In the genomic region with DNA sequence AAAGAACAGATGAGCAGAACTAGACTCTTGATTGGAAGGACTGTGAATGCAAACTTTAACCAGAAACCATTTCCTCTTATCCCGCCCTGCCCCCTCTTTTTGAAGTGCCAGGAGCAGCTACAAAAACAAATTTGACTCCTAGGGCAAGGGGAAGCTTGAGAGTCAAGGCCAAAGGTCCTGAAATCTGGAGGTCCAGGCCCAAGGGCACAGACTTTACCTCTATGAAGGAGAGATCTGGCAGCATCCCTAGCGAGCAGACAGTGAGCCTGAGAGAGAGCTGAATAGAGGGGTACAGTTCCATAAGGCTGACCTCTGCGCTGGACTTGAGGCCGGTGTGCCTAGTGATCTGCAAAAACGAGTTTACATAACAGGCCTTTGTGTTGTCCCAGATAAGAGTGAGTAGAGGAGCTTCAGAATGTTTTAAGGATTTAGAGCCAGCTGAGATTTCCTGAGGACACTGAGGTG, we compare ENCODE assay signal across 10 cellular contexts. TPM values are rescaled to one million over a fixed set of nuclear protein-coding genes. Genes with fewer than 3 reads are reported as not detected.
DNase-seq lines count a peak whose midpoint lies in the region; ATAC-seq and TF ChIP-seq lines count a peak whose summit lies in the region.
"Had no signal": no experiment of that assay in that cellular context is flagged by ENCODE, and none has a peak within 500 bp of the region (broad histone marks: within the 10 kb centered on the region; RNA-seq: fewer than 3 reads in every experiment).

No MANE protein-coding gene starts in this region.

- POLR2A ChIA-PET in CD8-positive, alpha-beta memory T cell (lab: Charles Lee): interaction anchor here (0.5 to 1.1 kb wide), 2 partner anchors 45 to 143 kb away, joined by 3 read pairs; no protein-coding TSS in a partner anchor

- no peaks in the 10 kb centered on the region for H3K9me3 Mint-ChIP-seq in CD8-positive, alpha-beta memory T cell
- no peaks in the 10 kb centered on the region for H3K9me3 Mint-ChIP-seq in activated naive CD8-positive, alpha-beta T cell treated with anti-CD3 and anti-CD28 coated beads, Interleukin-2, amount 50 U/mL, for 24 hours
- H3K9me3 Mint-ChIP-seq in natural killer cell: no peaks in the 10 kb centered on the region

- no peaks in the 10 kb centered on the region for H3K27me3 ChIP-seq in CD8-positive, alpha-beta memory T cell (ENCODE audit: insufficient read depth, low read length, poor library complexity, severe bottlenecking)

- H3K27ac ChIP-seq in CD8-positive, alpha-beta memory T cell (ENCODE audit: low read depth, low read length): no peak overlapping the region

- peak overlapping the region; percentile 58 for H3K4me3 ChIP-seq in CD8-positive, alpha-beta memory T cell (ENCODE audit: low read length)
- peak overlapping the region; percentile 37 for H3K4me3 ChIP-seq in Jurkat, Clone E6-1 (ENCODE audit: low read length)

- H3K27me3 Mint-ChIP-seq in CD8-positive, alpha-beta memory T cell: no peaks in the 10 kb centered on the region
- H3K27me3 Mint-ChIP-seq in activated naive CD8-positive, alpha-beta T cell treated with anti-CD3 and anti-CD28 coated beads, Interleukin-2, amount 50 U/mL, for 24 hours: no peaks in the 10 kb centered on the region
- no peaks in the 10 kb centered on the region for H3K27me3 Mint-ChIP-seq in natural killer cell (ENCODE audit: low read depth in 2 of 2)

- CTCF ChIA-PET in CD8-positive, alpha-beta memory T cell (lab: Charles Lee): interaction anchor here (1.3 to 10.1 kb wide), 3 partner anchors 45 to 100 kb away, joined by 3 to 77 read pairs (median 5); no protein-coding TSS in a partner anchor

- peaks cover 12% of the 10 kb centered on the region for H3K36me3 ChIP-seq in CD8-positive, alpha-beta memory T cell (ENCODE audit: insufficient read depth, low read length)

- peaks cover 75% of the 10 kb centered on the region for H3K4me1 ChIP-seq in CD8-positive, alpha-beta memory T cell (ENCODE audit: insufficient read depth, low read length)

- peaks cover 0 to 68% (median 7%) of the 10 kb centered on the region in 3 donors for H3K36me3 Mint-ChIP-seq in CD8-positive, alpha-beta memory T cell
- H3K36me3 Mint-ChIP-seq in activated naive CD8-positive, alpha-beta T cell treated with anti-CD3 and anti-CD28 coated beads, Interleukin-2, amount 50 U/mL, for 24 hours (ENCODE audit: low read depth): peaks cover 42% of the 10 kb centered on the region
- no peaks in the 10 kb centered on the region for H3K36me3 Mint-ChIP-seq in natural killer cell

- H3K4me3 Mint-ChIP-seq in CD8-positive, alpha-beta memory T cell: peak overlapping the region; percentile 51 to 76 (median 69)
- peak overlapping the region; percentile 68 for H3K4me3 Mint-ChIP-seq in activated naive CD8-positive, alpha-beta T cell treated with anti-CD3 and anti-CD28 coated beads, Interleukin-2, amount 50 U/mL, for 24 hours
- peak overlapping the region; percentile 32 for H3K4me3 Mint-ChIP-seq in natural killer cell

- intact Hi-C loops in natural killer cell (cut with micrococcal nuclease): no loop called here
- intact Hi-C loops in sciatic nerve (cut with DNase I): no loop called here

- peak overlapping the region; percentile 68 to 98 (median 90) for H3K27ac Mint-ChIP-seq in CD8-positive, alpha-beta memory T cell
- peak overlapping the region; percentile 89 for H3K27ac Mint-ChIP-seq in activated naive CD8-positive, alpha-beta T cell treated with anti-CD3 and anti-CD28 coated beads, Interleukin-2, amount 50 U/mL, for 24 hours
- peak overlapping the region; percentile 74 to 87 for H3K27ac Mint-ChIP-seq in natural killer cell

- ATAC-seq in activated naive CD8-positive, alpha-beta T cell treated with anti-CD3 and anti-CD28 coated beads, Interleukin-2, amount 50 U/mL, for 24 hours: no peak
- ATAC-seq in natural killer cell: no peak
- no peak for ATAC-seq in HG03045 (IDR thresholded peaks at IDR 0.05; ENCODE audit: unreplicated experiment)
- ATAC-seq in sciatic nerve: no peak

- TF ChIP-seq CTCF in natural killer cell (IDR thresholded peaks at IDR 0.05): no peak

- no peaks in the 10 kb centered on the region for H3K9me3 ChIP-seq in CD8-positive, alpha-beta memory T cell (ENCODE audit: low read length)

- peak in 1 of 5 donors; percentile 66 for DNase-seq in CD8-positive, alpha-beta memory T cell
- peak; percentile 69 for DNase-seq in Jurkat, Clone E6-1 (ENCODE audit: low read depth, low spot score)
- no peak for DNase-seq in activated naive CD8-positive, alpha-beta T cell treated with anti-CD3 and anti-CD28 coated beads, Interleukin-2, amount 50 U/mL, for 24 hours
- DNase-seq in natural killer cell (no peak), Ammon's horn (ENCODE audit: low spot score) (no peak), sciatic nerve (ENCODE audit: low spot score) (no peak)
- DNase-seq: NCI-H1436 treated with DMSO at 0.1 percent for 48 hours, SIG-M5 had no signal

- peaks cover 62 to 78% (median 71%) of the 10 kb centered on the region in 3 donors for H3K4me1 Mint-ChIP-seq in CD8-positive, alpha-beta memory T cell
- H3K4me1 Mint-ChIP-seq in activated naive CD8-positive, alpha-beta T cell treated with anti-CD3 and anti-CD28 coated beads, Interleukin-2, amount 50 U/mL, for 24 hours: peaks cover 86% of the 10 kb centered on the region
- peaks cover 53 to 61% of the 10 kb centered on the region in 2 donors for H3K4me1 Mint-ChIP-seq in natural killer cell

RNA-seq across cellular contexts. Expression of a gene that starts 5.1 kb away (rescaled TPM):
- 10 to 100 TPM; 22.9 to 28.6 TPM for total RNA-seq in CD8-positive, alpha-beta memory T cell
- 14.9 TPM for polyA plus RNA-seq in CD8-positive, alpha-beta memory T cell
- 14.4 TPM for polyA plus RNA-seq in Jurkat, Clone E6-1 (2012; ENCODE audit: insufficient read depth, insufficient read length)
- 10 to 100 TPM; 36.5 to 47.2 (median 38.3) TPM for total RNA-seq in natural killer cell
- total RNA-seq in sciatic nerve: 17.9 TPM

RNA-seq across cellular contexts. Expression of a gene that starts 44.3 kb away (rescaled TPM):
- 10 to 100 TPM; 84.6 to 94.7 TPM for total RNA-seq in CD8-positive, alpha-beta memory T cell
- 91.6 TPM for polyA plus RNA-seq in CD8-positive, alpha-beta memory T cell
- polyA plus RNA-seq in Jurkat, Clone E6-1 (2012; ENCODE audit: insufficient read depth, insufficient read length): 83.5 TPM
- total RNA-seq in natural killer cell: 10 to 100 TPM; 51.9 to 58.2 (median 56.1) TPM
- 31.9 TPM for total RNA-seq in sciatic nerve

RNA-seq across cellular contexts. Expression of a gene that starts 55.9 kb away (rescaled TPM):
- not detected for total RNA-seq in CD8-positive, alpha-beta memory T cell
- not detected for polyA plus RNA-seq in CD8-positive, alpha-beta memory T cell
- not detected for polyA plus RNA-seq in Jurkat, Clone E6-1 (2012; ENCODE audit: insufficient read depth, insufficient read length)
- total RNA-seq in natural killer cell: 1 to 10 TPM in 2 of 3 donors, under 1 TPM in 1; 0.86 to 8.6 (median 3.8) TPM
- 0.53 TPM for total RNA-seq in sciatic nerve
- total RNA-seq: mesenteric fat pad had no signal
